ENCODE assay signal across 2 cellular contexts in genomic region chr16:2082983-2083364, GRCh38.
TF ChIP-seq lines count a peak whose summit lies in the region.

No MANE protein-coding gene starts in this region.

TF ChIP-seq in liver, 16 proteins besides CTCF, POLR2A, EP300 and RAD21:
- TF ChIP-seq JUND (IDR thresholded peaks at IDR 0.05) (no peak), FOXA1 (IDR thresholded peaks at IDR 0.05) (no peak), ATF3 (IDR thresholded peaks at IDR 0.05) (no peak), HNF4G (IDR thresholded peaks at IDR 0.05) (no peak)
TF ChIP-seq in liver: peak in this region for 0.

TF ChIP-seq in HepG2, 621 proteins besides CTCF, POLR2A, EP300 and RAD21:
- TF ChIP-seq RNF219 (CRISPR knock-in tag; IDR thresholded peaks at IDR 0.05) (no peak), RFXAP (CRISPR knock-in tag; IDR thresholded peaks at IDR 0.05; ENCODE audit: borderline replicate concordance) (no peak), DRAP1 (CRISPR knock-in tag; IDR thresholded peaks at IDR 0.05) (no peak), NPAS2 (CRISPR knock-in tag; IDR thresholded peaks at IDR 0.05; ENCODE audit: borderline replicate concordance) (no peak), RBFOX2 (IDR thresholded peaks at IDR 0.05; ENCODE audit: low read depth, low read length) (no peak), MXI1 (IDR thresholded peaks at IDR 0.05; ENCODE audit: borderline replicate concordance, low read depth, low read length) (no peak), NFAT5 (CRISPR knock-in tag; IDR thresholded peaks at IDR 0.05) (no peak), SCMH1 (CRISPR knock-in tag; IDR thresholded peaks at IDR 0.05; ENCODE audit: borderline replicate concordance) (no peak), REPIN1 (CRISPR knock-in tag; IDR thresholded peaks at IDR 0.05; ENCODE audit: borderline replicate concordance, low read depth) (no peak), JDP2 (CRISPR knock-in tag; IDR thresholded peaks at IDR 0.05; ENCODE audit: borderline replicate concordance) (no peak), ZNF83 (CRISPR knock-in tag; IDR thresholded peaks at IDR 0.05; ENCODE audit: borderline replicate concordance) (no peak), ZNF546 (CRISPR knock-in tag; conservative IDR thresholded peaks at IDR 0.05) (no peak), ZMYM2 (CRISPR knock-in tag; IDR thresholded peaks at IDR 0.05) (no peak)
